21 cellular contexts compared by ENCODE assay signal in the genomic region with DNA sequence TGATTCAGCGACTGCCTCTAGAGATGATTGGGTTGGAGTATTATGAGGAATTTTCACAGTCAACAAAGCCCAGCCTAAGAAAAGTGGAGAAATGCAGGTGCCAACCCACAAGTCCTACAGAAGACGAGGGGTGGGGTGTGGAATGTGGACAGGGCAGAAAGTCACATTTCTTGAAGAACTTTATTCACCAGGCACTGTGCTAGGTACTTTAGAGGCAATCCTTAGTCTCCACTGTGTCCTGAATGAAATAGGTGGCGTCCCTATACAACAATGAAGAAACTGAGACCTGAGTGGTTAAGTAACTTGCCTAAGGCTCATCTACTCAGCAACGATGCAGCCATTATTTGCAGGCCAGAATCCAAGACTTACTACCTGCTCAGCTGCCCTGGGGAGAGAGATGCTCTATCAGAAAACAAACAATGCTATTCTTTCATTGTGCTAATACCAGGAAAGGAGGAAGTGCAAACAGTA.
DNase-seq lines count a peak whose midpoint lies in the region; ATAC-seq, FAIRE-seq and TF ChIP-seq lines count a peak whose summit lies in the region.
"Had no signal": no experiment of that assay in that cellular context is flagged by ENCODE, and none has a peak within 500 bp of the region (broad histone marks: within the 10 kb centered on the region; RNA-seq: fewer than 3 reads in every experiment).

No MANE protein-coding gene starts in this region.

- FAIRE-seq in GM12878 (lab: Jason Lieb, UNC) = no peak

- H3K36me3 ChIP-seq in GM12878 (ENCODE audit: control insufficient read depth in 2 of 2, insufficient read depth in 2 of 2, low read length in 1 of 2) = no peaks in the 10 kb centered on the region
- H3K36me3 ChIP-seq: adrenal gland, MG63 had no signal

- no peaks in the 10 kb centered on the region for H3K79me2 ChIP-seq in GM12878 (ENCODE audit: control insufficient read depth, insufficient read depth, low read length)

- RAD21 ChIA-PET in GM12878 (lab: Charles Lee; ENCODE audit: unreplicated experiment) = no interaction called here

- POLR2A ChIA-PET in GM12878 (lab: Charles Lee) = no interaction called here

- H3K9me3 ChIP-seq in GM12878 (replicated peaks; ENCODE audit: control insufficient read depth, insufficient read depth, low read length) = no peaks in the 10 kb centered on the region
- H3K9me3 ChIP-seq: adrenal gland, MG63 had no signal

- no peaks in the 10 kb centered on the region for H3K27me3 ChIP-seq in GM12878 (replicated peaks in 1 of 2; ENCODE audit: control insufficient read depth in 2 of 2, insufficient read depth in 2 of 2, low read length in 1 of 2)
- H3K27me3 ChIP-seq: adrenal gland, MG63 had no signal

- no peak overlapping the region for H3K9ac ChIP-seq in GM12878 (ENCODE audit: control insufficient read depth, insufficient read depth, low read length)

- no peak for ATAC-seq in GM12878
- ATAC-seq: CD8-positive, alpha-beta T cell had no signal

- no peak overlapping the region for H3K4me2 ChIP-seq in GM12878 (ENCODE audit: control insufficient read depth, insufficient read depth)
- H3K4me2 ChIP-seq: smooth muscle cell had no signal

- CTCF ChIA-PET in GM12878 (lab: Yijun Ruan, JAX) = no interaction called here

- intact Hi-C loops in GM12878 (cut with micrococcal nuclease; ENCODE audit: unreplicated experiment) = no loop called here

- H4K20me1 ChIP-seq in GM12878 (ENCODE audit: control insufficient read depth, insufficient read depth) = no peaks in the 10 kb centered on the region

- WGBS in GM12878 (ENCODE audit: insufficient coverage, insufficient replicate concordance, low lambda C conversion rate, missing lambda C conversion rate) = 25% methylated on average over 4 of the region's 4 CpGs

- BruUV-seq in GM12878 (replicated peaks; lab: Mats Ljungman, UMichigan) = no TSS peak

- peak; percentile 17 for DNase-seq in DMS53 (lab: John Stamatoyannopoulos, UW)
- DNase-seq in GM12878 (ENCODE audit: low read depth, low spot score) = no peak
- DNase-seq in kidney tubule cell (ENCODE audit: low spot score) = peak; percentile 97
- peak; percentile 97 for DNase-seq in renal cortical epithelial cell (ENCODE audit: low read depth)
- no peak for DNase-seq in NCI-H2107 (lab: John Stamatoyannopoulos, UW)
- DNase-seq in islet precursor cell = no peak
- no peak for DNase-seq in foreskin melanocyte
- DNase-seq in activated CD4-positive, alpha-beta T cell treated with anti-CD3 and anti-CD28 coated beads for 4 hours = no peak
- DNase-seq: activated CD4-positive, alpha-beta T cell treated with anti-CD3 and anti-CD28 coated beads, Interleukin-2, amount 50 U/mL, for 1 hour; activated effector memory CD4-positive, alpha-beta T cell treated with anti-CD3 and anti-CD28 coated beads, Interleukin-2, amount 50 U/mL, for 16 hours; adrenal gland; CD8-positive, alpha-beta T cell; DND-41; dorsolateral prefrontal cortex; HCEC 1CT; head of caudate nucleus; MG63; NK-92 treated with Interleukin-12 subunit alpha and Interleukin-12 subunit beta, amount 100 ng/mL, for 24 hours; stimulated activated CD4-positive, alpha-beta T cell treated with anti-CD3 and anti-CD28 coated beads, Interleukin-4, amount 100 ng/mL, for 4 hours had no signal

- TF ChIP-seq POLR2A in GM12878 (IDR thresholded peaks at IDR 0.05; ENCODE audit: low read depth, low read length) = no peak

- no peak for TF ChIP-seq EP300 in GM12878 (IDR thresholded peaks at IDR 0.05; ENCODE audit: borderline replicate concordance in 1 of 2, control insufficient read depth in 1 of 2, low read depth in 2 of 2, low read length in 2 of 2)

- no peak overlapping the region for H2AFZ ChIP-seq in GM12878 (ENCODE audit: control insufficient read depth, low read depth, low read length)

- H3K4me3 ChIP-seq in GM12878 = no peak overlapping the region
- H3K4me3 ChIP-seq: adrenal gland, MG63, smooth muscle cell had no signal

- in situ Hi-C loops in GM12878 (cut with MboI) = no loop called here

- TF ChIP-seq RAD21 in GM12878 (IDR thresholded peaks at IDR 0.05; ENCODE audit: insufficient read depth, low read depth, low read length) = no peak

- TF ChIP-seq CTCF in GM12878 (IDR thresholded peaks at IDR 0.05 in 2 of 3, conservative IDR thresholded peaks at IDR 0.05 in 1 of 3; ENCODE audit: control insufficient read depth in 2 of 3, extremely low read depth in 1 of 3, insufficient read depth in 1 of 3, low read depth in 3 of 3, low read length in 3 of 3) = no peak

- H3K4me1 ChIP-seq in GM12878 (ENCODE audit: control insufficient read depth, insufficient read depth, low read length) = no peaks in the 10 kb centered on the region
- H3K4me1 ChIP-seq: adrenal gland had no signal

- no peak overlapping the region for H3K27ac ChIP-seq in GM12878 (ENCODE audit: control insufficient read depth, insufficient read depth)
- H3K27ac ChIP-seq: adrenal gland, dorsolateral prefrontal cortex, RWPE1 had no signal

- SMC1A ChIA-PET in GM12878 (lab: Charles Lee; ENCODE audit: uncharacterized antibody, unreplicated experiment) = no interaction called here

TF ChIP-seq in GM12878, 131 proteins besides CTCF, POLR2A, EP300 and RAD21:
- TF ChIP-seq SPI1 (IDR thresholded peaks at IDR 0.05; ENCODE audit: borderline replicate concordance, insufficient read depth, low read depth, low read length) (peak; percentile 42; the same call in 1 of the 2 replicates), IKZF2 (IDR thresholded peaks at IDR 0.05) (no peak), BHLHE40 (IDR thresholded peaks at IDR 0.05; ENCODE audit: borderline replicate concordance in 1 of 2, low read depth in 2 of 2, low read length in 1 of 2) (no peak), SMAD5 (IDR thresholded peaks at IDR 0.05; ENCODE audit: low read depth) (no peak), SIX5 (IDR thresholded peaks at IDR 0.05; ENCODE audit: low read depth, low read length, severe bottlenecking) (no peak)

Comparison
In these comparisons a context has a peak if more than half of its experiments do, and no peak if none do; other contexts are left out.
1. DNase-seq: peak in DMS53 (single experiment), kidney tubule cell (single experiment) and renal cortical epithelial cell (single experiment); none in GM12878 (single experiment), NCI-H2107 (single experiment), islet precursor cell (single experiment), foreskin melanocyte (single experiment) and activated CD4-positive, alpha-beta T cell treated with anti-CD3 and anti-CD28 coated beads for 4 hours (0 of 2).